In genomic region chr6:157068691-157069228, GRCh38 we compare ENCODE assay signal across 10 cellular contexts.
DNase-seq lines count a peak whose midpoint lies in the region; ATAC-seq, FAIRE-seq and TF ChIP-seq lines count a peak whose summit lies in the region.
"Had no signal": no experiment of that assay in that cellular context is flagged by ENCODE, and none has a peak within 500 bp of the region (broad histone marks: within the 10 kb centered on the region; RNA-seq: fewer than 3 reads in every experiment).

No MANE protein-coding gene starts in this region.

- DNase-seq in GM12892 (ENCODE audit: insufficient read length), result no peak
- DNase-seq in dermis microvascular lymphatic vessel endothelial cell (ENCODE audit: low read depth in 2 of 2), result peak; percentile 25 to 52
- no peak for DNase-seq in iPS-NIHi11 (ENCODE audit: low spot score)
- no peak for DNase-seq in aorta
- DNase-seq in islet precursor cell, result no peak
- DNase-seq in posterior vena cava (ENCODE audit: low spot score), result no peak
- DNase-seq: foreskin fibroblast had no signal

- H3K4me1 ChIP-seq in aorta (ENCODE audit: control insufficient read depth in 1 of 2, insufficient read depth in 2 of 2, low read length in 2 of 2), result peaks cover 0 to 1% of the 10 kb centered on the region in 2 donors

- intact Hi-C loops in aorta (cut with DNase I), result no loop called here
- intact Hi-C loops in posterior vena cava (cut with DNase I), result no loop called here

- ATAC-seq in GM21423 (IDR thresholded peaks at IDR 0.05; ENCODE audit: unreplicated experiment) (peak; percentile 93), HG03520 (IDR thresholded peaks at IDR 0.05; ENCODE audit: unreplicated experiment) (peak; percentile 97), aorta (ENCODE audit: low FRiP score) (no peak)

- H3K27ac ChIP-seq in aorta (ENCODE audit: low read depth in 1 of 2, low read length in 2 of 2), result no peak overlapping the region
- H3K27ac ChIP-seq: SK-N-MC had no signal

- H3K4me3 ChIP-seq in aorta (ENCODE audit: low read length in 2 of 2), result no peak overlapping the region
- H3K4me3 ChIP-seq: SK-N-MC had no signal

- no peak for TF ChIP-seq POLR2A in GM12892 (IDR thresholded peaks at IDR 0.05; ENCODE audit: low read depth, low read length)

- no peaks in the 10 kb centered on the region for H3K36me3 ChIP-seq in aorta (ENCODE audit: control insufficient read depth in 1 of 2, insufficient read depth in 2 of 2, low read length in 1 of 2)

- 67 to 71% methylated on average over 7 of the region's 7 CpGs for WGBS in aorta, 2 donors

- H3K9me3 ChIP-seq in aorta (ENCODE audit: control insufficient read depth, low read length), result no peaks in the 10 kb centered on the region

- no peaks in the 10 kb centered on the region for H3K27me3 ChIP-seq in aorta (ENCODE audit: control insufficient read depth in 1 of 2, insufficient read depth in 2 of 2, low read length in 1 of 2)

- peak; percentile 88 for FAIRE-seq in GM12892 (lab: Jason Lieb, UNC)

Comparison
In these comparisons a context has a peak if more than half of its experiments do, and no peak if none do; other contexts are left out.
1. DNase-seq: peak in dermis microvascular lymphatic vessel endothelial cell (2 of 2); none in GM12892 (single experiment), iPS-NIHi11 (single experiment), aorta (0 of 2), islet precursor cell (single experiment) and posterior vena cava (single experiment).